In the genomic region with DNA sequence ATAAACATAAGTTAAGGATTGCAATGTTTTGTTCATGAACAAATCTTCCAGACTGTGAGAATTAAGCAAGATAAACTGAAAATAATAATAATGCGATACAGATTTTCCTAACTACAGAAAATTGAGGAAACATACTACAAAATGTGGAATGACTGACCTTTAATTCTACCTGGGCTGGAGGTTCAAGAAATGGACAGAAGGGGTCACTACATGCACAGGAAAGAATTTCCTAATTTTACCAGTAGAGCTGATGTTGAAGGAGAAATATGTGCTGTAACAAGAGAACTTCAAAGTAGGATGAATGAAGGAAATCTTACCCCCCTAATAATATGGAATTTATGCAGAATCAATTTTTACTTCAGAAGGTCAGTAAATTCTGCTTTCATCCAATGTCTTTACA, we compare ENCODE assay signal across 11 cellular contexts.
A peak's percentile ranks its signal among the peaks of the same experiment; 100 is the strongest.
DNase-seq lines count a peak whose midpoint lies in the region; ATAC-seq and TF ChIP-seq lines count a peak whose summit lies in the region.
"Had no signal": no experiment of that assay in that cellular context is flagged by ENCODE, and none has a peak within 500 bp of the region (broad histone marks: within the 10 kb centered on the region; RNA-seq: fewer than 3 reads in every experiment).

No MANE protein-coding gene starts in this region.

- ATAC-seq in HG03159 (IDR thresholded peaks at IDR 0.05; ENCODE audit: unreplicated experiment): no peak

- no peaks in the 10 kb centered on the region for H3K9me3 ChIP-seq in neural cell (ENCODE audit: low read length)

- no peak overlapping the region for H3K4me3 ChIP-seq in astrocyte of the spinal cord (ENCODE audit: low read depth, low read length)
- H3K4me3 ChIP-seq in neural cell (ENCODE audit: low read length): no peak overlapping the region
- H3K4me3 ChIP-seq: spleen had no signal

- in situ Hi-C loops in astrocyte of the spinal cord (cut with HindIII; ENCODE audit: low sequenced_read_pairs): no loop called here

- no peaks in the 10 kb centered on the region for H3F3A ChIP-seq in neural cell (ENCODE audit: insufficient read depth, low read length, poor library complexity, severe bottlenecking)

- no peak overlapping the region for H2AFZ ChIP-seq in neural cell (ENCODE audit: low read depth, low read length)

- no peak for TF ChIP-seq RAD21 in neural cell (conservative IDR thresholded peaks at IDR 0.05)

- H4K20me1 ChIP-seq in neural cell (ENCODE audit: insufficient read depth): no peaks in the 10 kb centered on the region

- no peaks in the 10 kb centered on the region for H3K79me2 ChIP-seq in neural cell (replicated peaks; ENCODE audit: insufficient read depth, low read length)

- no peaks in the 10 kb centered on the region for H3K9me2 ChIP-seq in neural cell (ENCODE audit: insufficient read depth, low read length)

- no peak overlapping the region for H3K4me2 ChIP-seq in neural cell (ENCODE audit: low read length)

- no peak overlapping the region for H3K9ac ChIP-seq in neural cell (ENCODE audit: low read length)

- POLR2A ChIA-PET in GM10248 (lab: Yijun Ruan, JAX): no interaction called here

- H3K36me3 ChIP-seq in neural cell (ENCODE audit: insufficient read depth, low read length): no peaks in the 10 kb centered on the region
- H3K36me3 ChIP-seq: brain microvascular endothelial cell, spleen had no signal

- no peak overlapping the region for H3K27ac ChIP-seq in neural cell (ENCODE audit: low read length)
- H3K27ac ChIP-seq: brain microvascular endothelial cell, spleen had no signal

- CTCF ChIA-PET in GM10248 (lab: Yijun Ruan, JAX): interaction anchor here (1.0 to 2.1 kb wide), 11 partner anchors 10 to 328 kb away, joined by 3 to 7 read pairs (median 4); partner anchors contain the start of genes ZNF491 and ZNF823

- TF ChIP-seq CTCF in GM10248 (IDR thresholded peaks at IDR 0.05; ENCODE audit: control extremely low read depth, extremely low read depth, low read depth, missing control alignments) (peak; percentile 49), LNCAP (IDR thresholded peaks at IDR 0.05) (peak; percentile 48; the same call in 1 of the 2 replicates), astrocyte of the spinal cord (IDR thresholded peaks at IDR 0.05; ENCODE audit: low read depth, low read length) (no peak), neural cell (IDR thresholded peaks at IDR 0.05; ENCODE audit: poor library complexity, severe bottlenecking) (peak; percentile 28)

- DNase-seq in GM10248 (ENCODE audit: extremely low spot score) (peak; percentile 41), astrocyte of the spinal cord (ENCODE audit: low read depth, low spot score) (peak; percentile 2)
- no peak for DNase-seq in activated CD4-positive, alpha-beta T cell treated with anti-CD3 and anti-CD28 coated beads, Interleukin-2, amount 50 U/mL, for 1 hour
- DNase-seq in activated T-cell treated with anti-CD3 and anti-CD28 coated beads, Interleukin-2, amount 50 U/mL, for 48 hours: no peak
- DNase-seq: activated CD4-positive, CD25-positive, alpha-beta regulatory T cell treated with anti-CD3 and anti-CD28 coated beads, Interleukin-2, amount 50 U/mL, for 72 hours; brain microvascular endothelial cell; NCI-H510A treated with DMSO at 0.1 percent for 48 hours; spleen had no signal

- TF ChIP-seq EP300 in neural cell (conservative IDR thresholded peaks at IDR 0.05; ENCODE audit: poor library complexity, severe bottlenecking): no peak

- no peaks in the 10 kb centered on the region for H3K27me3 ChIP-seq in neural cell (ENCODE audit: insufficient read depth, low read depth, low read length)
- H3K27me3 ChIP-seq: brain microvascular endothelial cell, spleen had no signal

TF ChIP-seq in neural cell, 6 proteins besides CTCF, POLR2A, EP300 and RAD21:
- TF ChIP-seq EZH2 (IDR thresholded peaks at IDR 0.05; ENCODE audit: borderline replicate concordance, insufficient read depth, low read length, poor library complexity, severe bottlenecking) (no peak), SMC3 (conservative IDR thresholded peaks at IDR 0.05; ENCODE audit: poor library complexity) (no peak), MXI1 (conservative IDR thresholded peaks at IDR 0.05; ENCODE audit: poor library complexity, severe bottlenecking) (no peak), POLR2AphosphoS5 (IDR thresholded peaks at IDR 0.05) (no peak), TAF1 (IDR thresholded peaks at IDR 0.05; ENCODE audit: low read depth) (no peak)
- TF ChIP-seq, protein P1, sequence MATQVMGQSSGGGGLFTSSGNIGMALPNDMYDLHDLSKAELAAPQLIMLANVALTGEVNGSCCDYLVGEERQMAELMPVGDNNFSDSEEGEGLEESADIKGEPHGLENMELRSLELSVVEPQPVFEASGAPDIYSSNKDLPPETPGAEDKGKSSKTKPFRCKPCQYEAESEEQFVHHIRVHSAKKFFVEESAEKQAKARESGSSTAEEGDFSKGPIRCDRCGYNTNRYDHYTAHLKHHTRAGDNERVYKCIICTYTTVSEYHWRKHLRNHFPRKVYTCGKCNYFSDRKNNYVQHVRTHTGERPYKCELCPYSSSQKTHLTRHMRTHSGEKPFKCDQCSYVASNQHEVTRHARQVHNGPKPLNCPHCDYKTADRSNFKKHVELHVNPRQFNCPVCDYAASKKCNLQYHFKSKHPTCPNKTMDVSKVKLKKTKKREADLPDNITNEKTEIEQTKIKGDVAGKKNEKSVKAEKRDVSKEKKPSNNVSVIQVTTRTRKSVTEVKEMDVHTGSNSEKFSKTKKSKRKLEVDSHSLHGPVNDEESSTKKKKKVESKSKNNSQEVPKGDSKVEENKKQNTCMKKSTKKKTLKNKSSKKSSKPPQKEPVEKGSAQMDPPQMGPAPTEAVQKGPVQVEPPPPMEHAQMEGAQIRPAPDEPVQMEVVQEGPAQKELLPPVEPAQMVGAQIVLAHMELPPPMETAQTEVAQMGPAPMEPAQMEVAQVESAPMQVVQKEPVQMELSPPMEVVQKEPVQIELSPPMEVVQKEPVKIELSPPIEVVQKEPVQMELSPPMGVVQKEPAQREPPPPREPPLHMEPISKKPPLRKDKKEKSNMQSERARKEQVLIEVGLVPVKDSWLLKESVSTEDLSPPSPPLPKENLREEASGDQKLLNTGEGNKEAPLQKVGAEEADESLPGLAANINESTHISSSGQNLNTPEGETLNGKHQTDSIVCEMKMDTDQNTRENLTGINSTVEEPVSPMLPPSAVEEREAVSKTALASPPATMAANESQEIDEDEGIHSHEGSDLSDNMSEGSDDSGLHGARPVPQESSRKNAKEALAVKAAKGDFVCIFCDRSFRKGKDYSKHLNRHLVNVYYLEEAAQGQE (IDR thresholded peaks at IDR 0.05; ENCODE audit: borderline replicate concordance): no peak

Comparison
In these comparisons a context has a peak if more than half of its experiments do, and no peak if none do; other contexts are left out.
1. DNase-seq: peak in GM10248 (single experiment) and astrocyte of the spinal cord (single experiment); none in activated CD4-positive, alpha-beta T cell treated with anti-CD3 and anti-CD28 coated beads, Interleukin-2, amount 50 U/mL, for 1 hour (single experiment) and activated T-cell treated with anti-CD3 and anti-CD28 coated beads, Interleukin-2, amount 50 U/mL, for 48 hours (0 of 2).